1 cellular context compared by ENCODE assay signal in the genomic region with DNA sequence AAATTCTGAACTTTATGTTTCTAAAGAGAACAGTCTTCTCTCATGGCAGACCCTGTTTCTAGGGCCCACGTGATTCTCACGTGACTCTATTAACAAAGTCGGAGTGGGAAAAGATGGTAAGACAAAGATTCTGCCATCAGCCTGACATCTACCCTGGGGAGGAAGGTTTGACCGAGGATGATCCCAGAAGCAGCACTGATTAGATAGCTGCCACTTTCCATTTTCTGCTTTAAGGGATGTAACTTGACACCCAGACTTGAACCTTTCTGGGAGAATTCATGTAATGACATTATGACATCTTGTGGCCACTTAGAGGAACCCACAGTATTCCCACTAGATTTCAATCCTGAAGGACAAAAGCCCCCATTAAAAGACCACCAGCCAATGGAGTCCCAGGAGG.
TF ChIP-seq lines count a peak whose summit lies in the region.

No MANE protein-coding gene starts in this region.

TF ChIP-seq in K562, 482 proteins besides CTCF, POLR2A, EP300 and RAD21 (continued from another document):
- TF ChIP-seq ZNF584 (CRISPR knock-in tag; IDR thresholded peaks at IDR 0.05; ENCODE audit: low read depth) (no peak), PYGO2 (tag; IDR thresholded peaks at IDR 0.05) (no peak), JUNB (CRISPR knock-in tag; conservative IDR thresholded peaks at IDR 0.05) (no peak)
- TF ChIP-seq, protein P1, sequence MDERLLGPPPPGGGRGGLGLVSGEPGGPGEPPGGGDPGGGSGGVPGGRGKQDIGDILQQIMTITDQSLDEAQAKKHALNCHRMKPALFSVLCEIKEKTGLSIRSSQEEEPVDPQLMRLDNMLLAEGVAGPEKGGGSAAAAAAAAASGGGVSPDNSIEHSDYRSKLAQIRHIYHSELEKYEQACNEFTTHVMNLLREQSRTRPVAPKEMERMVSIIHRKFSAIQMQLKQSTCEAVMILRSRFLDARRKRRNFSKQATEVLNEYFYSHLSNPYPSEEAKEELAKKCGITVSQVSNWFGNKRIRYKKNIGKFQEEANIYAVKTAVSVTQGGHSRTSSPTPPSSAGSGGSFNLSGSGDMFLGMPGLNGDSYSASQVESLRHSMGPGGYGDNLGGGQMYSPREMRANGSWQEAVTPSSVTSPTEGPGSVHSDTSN (CRISPR knock-in tag; IDR thresholded peaks at IDR 0.05; ENCODE audit: low read depth), result no peak
- TF ChIP-seq, protein P1 (tag; conservative IDR thresholded peaks at IDR 0.05; ENCODE audit: low read depth), result 0 out of 2 replicates have a peak, but pooled peaks have one; percentile 15
